In the genomic region with DNA sequence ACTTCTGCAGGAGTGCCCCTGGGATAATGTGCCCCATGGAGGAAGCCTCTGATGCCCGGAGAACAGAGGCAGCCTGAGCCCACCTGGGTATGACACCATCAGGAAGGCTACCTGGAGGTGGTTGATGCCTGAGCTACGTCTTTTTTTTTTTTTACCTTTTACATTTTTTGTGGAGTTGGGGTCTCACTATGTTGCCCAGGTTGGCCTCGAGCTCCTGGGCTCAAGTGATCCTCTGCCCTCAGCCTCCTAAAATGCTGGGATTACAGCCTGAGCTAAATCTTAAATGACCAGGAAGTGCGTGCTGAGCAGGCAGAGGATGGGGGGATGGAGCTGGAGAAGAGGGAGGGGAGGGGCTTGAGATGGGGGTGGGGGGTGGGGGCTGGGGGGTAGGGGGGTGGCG, we compare ENCODE assay signal across 31 cellular contexts. TPM values are rescaled to one million over a fixed set of nuclear protein-coding genes. Genes with fewer than 3 reads are reported as not detected.
A peak's percentile ranks its signal among the peaks of the same experiment; 100 is the strongest.
DNase-seq lines count a peak whose midpoint lies in the region; ATAC-seq, FAIRE-seq and TF ChIP-seq lines count a peak whose summit lies in the region.
"Had no signal": no experiment of that assay in that cellular context is flagged by ENCODE, and none has a peak within 500 bp of the region (broad histone marks: within the 10 kb centered on the region; RNA-seq: fewer than 3 reads in every experiment).

No MANE protein-coding gene starts in this region.

- H3K9ac ChIP-seq in HepG2 (ENCODE audit: insufficient read depth, low read depth, low read length): no peak overlapping the region
- H3K9ac ChIP-seq: BLaER1 had no signal

- intact Hi-C loops in HepG2 (cut with micrococcal nuclease; ENCODE audit: unreplicated experiment): no loop called here
- intact Hi-C loops in right lobe of liver (cut with DNase I): no loop called here

- H3K4me3 ChIP-seq in HepG2 (replicated peaks in 1 of 3; ENCODE audit: insufficient read depth in 1 of 3, low read depth in 2 of 3, low read length in 3 of 3) (no peak overlapping the region), right lobe of liver (no peak overlapping the region)
- H3K4me3 ChIP-seq: A549, BLaER1, GM12878 had no signal

- no peak overlapping the region for H3K4me2 ChIP-seq in HepG2 (ENCODE audit: low read depth, low read length)
- H3K4me2 ChIP-seq: A549, BLaER1 had no signal

- no peak overlapping the region for H2AFZ ChIP-seq in HepG2 (ENCODE audit: low read length)

- TF ChIP-seq POLR2A in HepG2 (IDR thresholded peaks at IDR 0.05; ENCODE audit: insufficient read depth in 1 of 2, low read depth in 2 of 2, low read length in 2 of 2): no peak; a peak in 1 of 4 replicates
- no peak for TF ChIP-seq POLR2A in right lobe of liver (IDR thresholded peaks at IDR 0.05)

- peaks cover 11% of the 10 kb centered on the region; the same call in 1 of the 2 replicates for H4K20me1 ChIP-seq in HepG2 (ENCODE audit: insufficient read depth, low read length)
- H4K20me1 ChIP-seq: BLaER1 had no signal

- no peaks in the 10 kb centered on the region for H3K79me2 ChIP-seq in HepG2 (ENCODE audit: insufficient read depth, low read length)

- H3K4me1 ChIP-seq in HepG2 (ENCODE audit: insufficient read depth, low read length) (no peaks in the 10 kb centered on the region), right lobe of liver (no peaks in the 10 kb centered on the region)
- H3K4me1 ChIP-seq: A549, BE2C, Caco-2 had no signal

- no peak for TF ChIP-seq RAD21 in HepG2 (CRISPR knock-in tag; IDR thresholded peaks at IDR 0.05)

- no peaks in the 10 kb centered on the region for H3K9me3 Mint-ChIP-seq in WTC11
- H3K9me3 Mint-ChIP-seq in activated CD4-positive, alpha-beta T cell treated with anti-CD3 and anti-CD28 coated beads, Interleukin-2, amount 10 ng/mL, durations not matched to agents 7 days and 5 days: no peaks in the 10 kb centered on the region
- H3K9me3 Mint-ChIP-seq: CD14-positive monocyte; CD4-positive, alpha-beta memory T cell; CD8-positive, alpha-beta memory T cell had no signal

- CTCF ChIA-PET in HepG2 (lab: Yijun Ruan, JAX; ENCODE audit: low intra/inter-chr PET ratio, low total read pairs) (no interaction called here), WTC11 (lab: Charles Lee) (interaction anchor here (0.8 kb wide), 1 partner anchor 413 kb away, joined by 3 read pairs; no protein-coding TSS in a partner anchor)
- CTCF ChIA-PET in activated CD4-positive, alpha-beta T cell treated with anti-CD3 and anti-CD28 coated beads, Interleukin-2, amount 10 ng/mL, durations not matched to agents 7 days and 5 days (lab: Charles Lee): interaction anchor here (0.6 kb wide), 1 partner anchor 644 kb away, joined by 4 read pairs; no protein-coding TSS in a partner anchor

- H3K36me3 ChIP-seq in HepG2 (replicated peaks in 1 of 2; ENCODE audit: control insufficient read depth in 1 of 2, insufficient read depth in 2 of 2, low read length in 2 of 2): peaks cover 51 to 69% of the 10 kb centered on the region in 2 experiments
- H3K36me3 ChIP-seq in right lobe of liver: peaks cover 0 to 72% (median 29%) of the 10 kb centered on the region in 4 donors
- H3K36me3 ChIP-seq: BE2C, BLaER1 had no signal

- no TSS peak for BruUV-seq in HepG2 (replicated peaks; lab: Mats Ljungman, UMichigan)

- no peaks in the 10 kb centered on the region for H3K9me3 ChIP-seq in HepG2 (ENCODE audit: low read length)
- H3K9me3 ChIP-seq in right lobe of liver: no peaks in the 10 kb centered on the region
- H3K9me3 ChIP-seq: A549, BE2C, BLaER1, Caco-2 had no signal

- no peak for TF ChIP-seq CTCF in HepG2 (CRISPR knock-in tag; IDR thresholded peaks at IDR 0.05)
- TF ChIP-seq CTCF in right lobe of liver (IDR thresholded peaks at IDR 0.05): no peak
- no peak for TF ChIP-seq CTCF in WTC11 (IDR thresholded peaks at IDR 0.05)

- no peak for DNase-seq in HepG2 (ENCODE audit: low spot score)
- DNase-seq in right lobe of liver: no peak
- no peak for DNase-seq in WTC11 (ENCODE audit: low spot score)
- DNase-seq in dedifferentiated amniotic fluid mesenchymal stem cell (ENCODE audit: extremely low spot score): peak; percentile 12
- DNase-seq in activated CD4-positive, alpha-beta T cell treated with anti-CD3 and anti-CD28 coated beads, Interleukin-2, amount 10 ng/mL, durations not matched to agents 7 days and 5 days: no peak
- DNase-seq in D341Med (ENCODE audit: low spot score): no peak
- no peak for DNase-seq in AG08395 (ENCODE audit: low spot score)
- DNase-seq: BE2C; C1 segment of cervical spinal cord; Caco-2; Calu3; CD4-positive, alpha-beta memory T cell; CD4-positive, CD25-positive, alpha-beta regulatory T cell; CD8-positive, alpha-beta memory T cell; DMS 273 treated with DMSO at 0.1 percent for 48 hours; DMS153; DMS53; DMS79; DND-41; EL; GDM1 had no signal

- no peaks in the 10 kb centered on the region for H3K36me3 Mint-ChIP-seq in WTC11
- H3K36me3 Mint-ChIP-seq in activated CD4-positive, alpha-beta T cell treated with anti-CD3 and anti-CD28 coated beads, Interleukin-2, amount 10 ng/mL, durations not matched to agents 7 days and 5 days (ENCODE audit: low read depth): no peaks in the 10 kb centered on the region
- H3K36me3 Mint-ChIP-seq: CD4-positive, alpha-beta memory T cell; CD4-positive, CD25-positive, alpha-beta regulatory T cell; CD8-positive, alpha-beta memory T cell had no signal

- peaks cover 10% of the 10 kb centered on the region for H3K4me1 Mint-ChIP-seq in WTC11
- H3K4me1 Mint-ChIP-seq in activated CD4-positive, alpha-beta T cell treated with anti-CD3 and anti-CD28 coated beads, Interleukin-2, amount 10 ng/mL, durations not matched to agents 7 days and 5 days: no peaks in the 10 kb centered on the region
- H3K4me1 Mint-ChIP-seq: CD8-positive, alpha-beta memory T cell had no signal

- H3K27me3 ChIP-seq in HepG2 (ENCODE audit: control insufficient read depth in 1 of 2, insufficient read depth in 2 of 2, low read length in 2 of 2) (no peaks in the 10 kb centered on the region), right lobe of liver (no peaks in the 10 kb centered on the region)
- H3K27me3 ChIP-seq: BE2C, BLaER1 had no signal

- no peak for FAIRE-seq in HepG2 (lab: Jason Lieb, UNC)
- FAIRE-seq: A549, GM12878, GM12892, GM18507, GM19239 had no signal

- ATAC-seq in HepG2 (no peak), right lobe of liver (no peak), WTC11 (no peak)
- ATAC-seq: A549, GM12878 had no signal

- in situ Hi-C loops in HepG2 (cut with HindIII; ENCODE audit: extremely low pct_ligation_motif_present, low pct_unique_long_range_greater_than_20kb): no loop called here

- no peak overlapping the region for H3K4me3 Mint-ChIP-seq in WTC11
- no peak overlapping the region for H3K4me3 Mint-ChIP-seq in activated CD4-positive, alpha-beta T cell treated with anti-CD3 and anti-CD28 coated beads, Interleukin-2, amount 10 ng/mL, durations not matched to agents 7 days and 5 days
- H3K4me3 Mint-ChIP-seq: CD14-positive monocyte; CD4-positive, alpha-beta memory T cell; CD4-positive, CD25-positive, alpha-beta regulatory T cell; CD8-positive, alpha-beta memory T cell had no signal

- no peak overlapping the region for H3K27ac Mint-ChIP-seq in WTC11
- H3K27ac Mint-ChIP-seq in activated CD4-positive, alpha-beta T cell treated with anti-CD3 and anti-CD28 coated beads, Interleukin-2, amount 10 ng/mL, durations not matched to agents 7 days and 5 days: no peak overlapping the region
- H3K27ac Mint-ChIP-seq: CD4-positive, alpha-beta memory T cell; CD4-positive, CD25-positive, alpha-beta regulatory T cell; CD8-positive, alpha-beta memory T cell had no signal

- H3K27ac ChIP-seq in HepG2 (ENCODE audit: extremely low read length, insufficient read depth, low read length): no peak overlapping the region
- no peak overlapping the region for H3K27ac ChIP-seq in right lobe of liver
- H3K27ac ChIP-seq: 22Rv1, A549, BLaER1 had no signal

- H3K27me3 Mint-ChIP-seq in WTC11 (ENCODE audit: low read depth): no peaks in the 10 kb centered on the region; the same call in 1 of the 2 replicates
- no peaks in the 10 kb centered on the region for H3K27me3 Mint-ChIP-seq in activated CD4-positive, alpha-beta T cell treated with anti-CD3 and anti-CD28 coated beads, Interleukin-2, amount 10 ng/mL, durations not matched to agents 7 days and 5 days

- POLR2A ChIA-PET in HepG2 (lab: Yijun Ruan, JAX) (no interaction called here), WTC11 (lab: Charles Lee) (no interaction called here)
- POLR2A ChIA-PET in activated CD4-positive, alpha-beta T cell treated with anti-CD3 and anti-CD28 coated beads, Interleukin-2, amount 10 ng/mL, durations not matched to agents 7 days and 5 days (lab: Charles Lee): no interaction called here

- no peak for TF ChIP-seq EP300 in HepG2 (IDR thresholded peaks at IDR 0.05; ENCODE audit: low read depth in 2 of 2, low read length in 2 of 2)
- no peak for TF ChIP-seq EP300 in HepG2 (CRISPR knock-in tag; IDR thresholded peaks at IDR 0.05; ENCODE audit: borderline replicate concordance)

- WGBS in HepG2 (ENCODE audit: low lambda C conversion rate): 96% methylated on average over 5 of the region's 5 CpGs
- WGBS in right lobe of liver (ENCODE audit: insufficient coverage, low coverage, low lambda C conversion rate, missing lambda C conversion rate): 81% methylated on average over 5 of the region's 5 CpGs

RNA-seq across cellular contexts. Expression of a gene that starts 32.7 kb away (rescaled TPM):
- 69.0 and 105 TPM in 2 replicates for total RNA-seq in HepG2 (2016; rRNA removed; fragmentation: Illumina TruSeq; extraction: Trizol)
- 46.6 and 50.0 TPM in 2 replicates for total RNA-seq in HepG2 (2016; cell fraction: cytosol; rRNA removed; fragmentation: Illumina TruSeq; extraction: Trizol; ENCODE audit: low read depth)
- total RNA-seq in HepG2 (2016; cell fraction: insoluble cytoplasmic fraction; rRNA removed; fragmentation: Illumina TruSeq; extraction: Trizol): 66.2 and 111 TPM in 2 replicates
- total RNA-seq in HepG2 (2016; cell fraction: membrane; rRNA removed; fragmentation: Illumina TruSeq; extraction: Trizol): 72.4 and 74.0 TPM in 2 replicates
- 130 and 145 TPM in 2 replicates for total RNA-seq in HepG2 (2016; cell fraction: nucleus; rRNA removed; fragmentation: Illumina TruSeq; extraction: Trizol)
- 82.4 and 93.6 TPM in 2 replicates for polyA plus RNA-seq in HepG2 (2011; rRNA removed)
- 54.2 and 60.1 TPM in 2 replicates for polyA plus RNA-seq in HepG2 (2011; cell fraction: cytosol; rRNA removed)
- polyA plus RNA-seq in HepG2 (2011; cell fraction: nucleus; rRNA removed): 278 and 296 TPM in 2 replicates
- 40.5 and 55.8 TPM in 2 replicates for polyA plus RNA-seq in HepG2 (2012)
- 42.5 and 47.9 TPM in 2 replicates for polyA plus RNA-seq in HepG2 (2016; cell fraction: cytosol; fragmentation: Illumina TruSeq; extraction: Trizol; ENCODE audit: low read depth)
- polyA plus RNA-seq in HepG2 (2016; cell fraction: insoluble cytoplasmic fraction; fragmentation: Illumina TruSeq; extraction: Trizol; ENCODE audit: low read depth): 81.9 and 89.8 TPM in 2 replicates
- polyA plus RNA-seq in HepG2 (2016; cell fraction: membrane; fragmentation: Illumina TruSeq; extraction: Trizol; ENCODE audit: low read depth): 76.1 and 80.8 TPM in 2 replicates
- polyA plus RNA-seq in HepG2 (2016; cell fraction: nucleus; fragmentation: Illumina TruSeq; extraction: Trizol; ENCODE audit: insufficient read depth, low read depth): 234 and 237 TPM in 2 replicates
- polyA minus RNA-seq in HepG2 (2011; rRNA and poly(A)+ RNA removed; ENCODE audit: low replicate concordance): 3.8 and 144 TPM in 2 replicates
- polyA minus RNA-seq in HepG2 (2011; cell fraction: cytosol; rRNA and poly(A)+ RNA removed): 22.9 and 30.3 TPM in 2 replicates
- polyA minus RNA-seq in HepG2 (2011; cell fraction: nucleus; rRNA and poly(A)+ RNA removed): 184 and 244 TPM in 2 replicates
- 100 to 1,000 TPM in 3 of 6 experiments, 10 to 100 TPM in 3; 54.9 to 115 (median 97.1) TPM for total RNA-seq in right lobe of liver
- total RNA-seq in WTC11 (2021): 1.3 to 2.0 TPM (median 1.8 TPM) in 3 replicates
- not detected for total RNA-seq in activated CD4-positive, alpha-beta T cell treated with anti-CD3 and anti-CD28 coated beads, Interleukin-2, amount 10 ng/mL, durations not matched to agents 7 days and 5 days
- total RNA-seq: A172; CD4-positive, alpha-beta memory T cell; CD4-positive, CD25-positive, alpha-beta regulatory T cell; CD8-positive, alpha-beta memory T cell; Daoy; GM12878 had no signal

RNA-seq across cellular contexts. Expression of a gene that starts 41.8 kb away (rescaled TPM):
- total RNA-seq in HepG2 (2016; rRNA removed; fragmentation: Illumina TruSeq; extraction: Trizol): 17.2 and 44.0 TPM in 2 replicates
- 31.5 and 33.0 TPM in 2 replicates for total RNA-seq in HepG2 (2016; cell fraction: cytosol; rRNA removed; fragmentation: Illumina TruSeq; extraction: Trizol; ENCODE audit: low read depth)
- 14.3 and 47.7 TPM in 2 replicates for total RNA-seq in HepG2 (2016; cell fraction: insoluble cytoplasmic fraction; rRNA removed; fragmentation: Illumina TruSeq; extraction: Trizol)
- total RNA-seq in HepG2 (2016; cell fraction: membrane; rRNA removed; fragmentation: Illumina TruSeq; extraction: Trizol): 25.3 and 26.3 TPM in 2 replicates
- total RNA-seq in HepG2 (2016; cell fraction: nucleus; rRNA removed; fragmentation: Illumina TruSeq; extraction: Trizol): 79.2 and 109 TPM in 2 replicates
- 80.8 and 85.8 TPM in 2 replicates for polyA plus RNA-seq in HepG2 (2011; rRNA removed)
- polyA plus RNA-seq in HepG2 (2011; cell fraction: cytosol; rRNA removed): 22.4 and 52.5 TPM in 2 replicates
- polyA plus RNA-seq in HepG2 (2011; cell fraction: nucleus; rRNA removed): 206 and 219 TPM in 2 replicates
- polyA plus RNA-seq in HepG2 (2012): 98.9 and 131 TPM in 2 replicates
- polyA plus RNA-seq in HepG2 (2016; cell fraction: cytosol; fragmentation: Illumina TruSeq; extraction: Trizol; ENCODE audit: low read depth): 2.0 and 3.3 TPM in 2 replicates
- 7.8 and 8.3 TPM in 2 replicates for polyA plus RNA-seq in HepG2 (2016; cell fraction: insoluble cytoplasmic fraction; fragmentation: Illumina TruSeq; extraction: Trizol; ENCODE audit: low read depth)
- polyA plus RNA-seq in HepG2 (2016; cell fraction: membrane; fragmentation: Illumina TruSeq; extraction: Trizol; ENCODE audit: low read depth): 3.5 and 4.3 TPM in 2 replicates
- 123 and 146 TPM in 2 replicates for polyA plus RNA-seq in HepG2 (2016; cell fraction: nucleus; fragmentation: Illumina TruSeq; extraction: Trizol; ENCODE audit: insufficient read depth, low read depth)
- 124 and 446 TPM in 2 replicates for polyA minus RNA-seq in HepG2 (2011; rRNA and poly(A)+ RNA removed; ENCODE audit: low replicate concordance)
- 66.0 and 80.2 TPM in 2 replicates for polyA minus RNA-seq in HepG2 (2011; cell fraction: cytosol; rRNA and poly(A)+ RNA removed)
- 170 and 246 TPM in 2 replicates for polyA minus RNA-seq in HepG2 (2011; cell fraction: nucleus; rRNA and poly(A)+ RNA removed)
- 10 to 100 TPM; 23.5 to 50.4 (median 31.5) TPM for total RNA-seq in right lobe of liver
- total RNA-seq in WTC11 (2021): 14.8 to 20.5 TPM (median 15.9 TPM) in 3 replicates
- total RNA-seq in activated CD4-positive, alpha-beta T cell treated with anti-CD3 and anti-CD28 coated beads, Interleukin-2, amount 10 ng/mL, durations not matched to agents 7 days and 5 days: 10 to 100 TPM; 40.2 to 44.9 TPM

Comparison
In these comparisons a context has a peak if more than half of its experiments do, and no peak if none do; other contexts are left out.
1. RNA of a gene that starts 32.7 kb away (total RNA-seq): 54.9 to 115 TPM in right lobe of liver and 46.6 to 145 TPM in HepG2; 1.3 to 2.0 TPM in WTC11 and not detected in activated CD4-positive, alpha-beta T cell treated with anti-CD3 and anti-CD28 coated beads, Interleukin-2, amount 10 ng/mL, durations not matched to agents 7 days and 5 days; every median in the first group is over 10 times any median in the second.